In genomic region chr2:214504599-214505376, GRCh38 we compare ENCODE assay signal across 21 cellular contexts.
"Had no signal": no experiment of that assay in that cellular context is flagged by ENCODE, and none has a peak within 500 bp of the region (broad histone marks: within the 10 kb centered on the region; RNA-seq: fewer than 3 reads in every experiment).

No MANE protein-coding gene starts in this region.

- H3K9me3 Mint-ChIP-seq: activated CD4-positive, alpha-beta memory T cell treated with anti-CD3 and anti-CD28 coated beads, Interleukin-2, amount 10 ng/mL, durations not matched to agents 7 days and 5 days; brain; stimulated activated naive B cell treated with anti-CD40 and anti-IgM and Interleukin-4, amounts not matched to agents 10 μg/mL and 1 μg/mL and 100 μg/mL, for 72 hours; T-helper 2 cell treated with Interferon-gamma antibody and Interleukin-4, amounts not matched to agents 5 μg/mL and 100 μg/mL, for 36 hours had no signal

- H3K36me3 ChIP-seq: pancreas, spleen had no signal

- H3K4me3 Mint-ChIP-seq: activated B cell treated with CpG ODN at 0.5 μM for 24 hours; activated CD4-positive, alpha-beta memory T cell treated with anti-CD3 and anti-CD28 coated beads, Interleukin-2, amount 10 ng/mL, durations not matched to agents 7 days and 5 days; activated T-helper 17 cell treated with anti-CD3 and anti-CD28 coated beads, Interleukin-2, amount 50 U/mL, for 72 hours; brain; central memory CD8-positive, alpha-beta T cell; naive B cell; neural crest cell; stimulated activated naive B cell treated with anti-CD40 and anti-IgM and Interleukin-4, amounts not matched to agents 10 μg/mL and 1 μg/mL and 100 μg/mL, for 72 hours; T-helper 2 cell treated with Interferon-gamma antibody and Interleukin-4, amounts not matched to agents 5 μg/mL and 100 μg/mL, for 36 hours had no signal

- H3K27ac Mint-ChIP-seq: activated B cell treated with CpG ODN at 0.5 μM for 24 hours; activated CD4-positive, alpha-beta memory T cell treated with anti-CD3 and anti-CD28 coated beads, Interleukin-2, amount 10 ng/mL, durations not matched to agents 7 days and 5 days; activated T-helper 17 cell treated with anti-CD3 and anti-CD28 coated beads, Interleukin-2, amount 50 U/mL, for 72 hours; brain; naive B cell; stimulated activated naive B cell treated with anti-CD40 and anti-IgM and Interleukin-4, amounts not matched to agents 10 μg/mL and 1 μg/mL and 100 μg/mL, for 72 hours; T-helper 2 cell treated with Interferon-gamma antibody and Interleukin-4, amounts not matched to agents 5 μg/mL and 100 μg/mL, for 36 hours had no signal

- H3K27me3 Mint-ChIP-seq: activated B cell treated with CpG ODN at 0.5 μM for 24 hours; activated CD4-positive, alpha-beta memory T cell treated with anti-CD3 and anti-CD28 coated beads, Interleukin-2, amount 10 ng/mL, durations not matched to agents 7 days and 5 days; brain had no signal

- H3K4me1 ChIP-seq: pancreas, spleen had no signal

- ATAC-seq: activated T-helper 17 cell treated with anti-CD3 and anti-CD28 coated beads, Interleukin-2, amount 50 U/mL, for 72 hours; esophagus mucosa; left lobe of liver; pancreas; stimulated activated naive B cell treated with anti-CD40 and anti-IgM and Interleukin-4, amounts not matched to agents 10 μg/mL and 1 μg/mL and 100 μg/mL, for 72 hours had no signal

- H3K27me3 ChIP-seq: pancreas, spleen had no signal

- H3K27ac ChIP-seq: pancreas, spleen had no signal

- H3K4me3 ChIP-seq: coronary artery, pancreas, spleen had no signal

- H3K36me3 Mint-ChIP-seq: brain; naive B cell; stimulated activated naive B cell treated with anti-CD40 and anti-IgM and Interleukin-4, amounts not matched to agents 10 μg/mL and 1 μg/mL and 100 μg/mL, for 72 hours had no signal

- DNase-seq: activated B cell treated with CpG ODN at 0.5 μM for 24 hours; activated CD4-positive, alpha-beta memory T cell treated with anti-CD3 and anti-CD28 coated beads, Interleukin-2, amount 10 ng/mL, durations not matched to agents 7 days and 5 days; activated CD4-positive, alpha-beta T cell treated with anti-CD3 and anti-CD28 coated beads for 4 hours; activated naive CD4-positive, alpha-beta T cell; activated T-cell treated with anti-CD3 and anti-CD28 coated beads, Interleukin-2, amount 50 U/mL, for 1 hour; anterior cingulate cortex; effector CD4-positive, alpha-beta T cell; foreskin fibroblast; hypothalamus; naive B cell; pancreas; spleen; stimulated activated naive B cell treated with anti-CD40 and anti-IgM and Interleukin-4, amounts not matched to agents 10 μg/mL and 1 μg/mL and 100 μg/mL, for 72 hours had no signal

- H3K4me1 Mint-ChIP-seq: activated B cell treated with CpG ODN at 0.5 μM for 24 hours; activated CD4-positive, alpha-beta memory T cell treated with anti-CD3 and anti-CD28 coated beads, Interleukin-2, amount 10 ng/mL, durations not matched to agents 7 days and 5 days; activated T-helper 17 cell treated with anti-CD3 and anti-CD28 coated beads, Interleukin-2, amount 50 U/mL, for 72 hours; brain; central memory CD8-positive, alpha-beta T cell; naive B cell; neural crest cell; stimulated activated naive B cell treated with anti-CD40 and anti-IgM and Interleukin-4, amounts not matched to agents 10 μg/mL and 1 μg/mL and 100 μg/mL, for 72 hours had no signal
